Comparison of ENCODE assay signal across 8 cellular contexts in the genomic region with DNA sequence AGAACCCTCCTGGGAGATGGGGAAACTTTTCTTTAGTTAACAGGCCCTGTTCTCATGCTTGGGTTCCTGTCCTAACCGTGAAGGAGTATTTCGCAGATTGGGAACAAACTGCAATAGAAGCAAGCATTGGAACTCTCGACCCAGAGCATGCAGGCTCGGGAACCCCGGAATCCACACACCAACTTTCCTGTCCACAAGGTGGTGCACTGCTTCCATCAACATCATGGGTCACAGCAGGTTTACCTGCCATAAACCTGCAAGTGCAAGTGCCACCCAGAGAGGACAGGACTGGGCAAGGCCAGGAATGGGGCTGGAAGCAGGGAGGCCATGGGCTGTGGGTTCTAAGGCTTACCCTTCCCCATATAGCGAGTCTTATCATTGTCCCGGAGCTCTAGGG. TPM values are rescaled to one million over a fixed set of nuclear protein-coding genes. Genes with fewer than 3 reads are reported as not detected.
DNase-seq lines count a peak whose midpoint lies in the region; ATAC-seq and TF ChIP-seq lines count a peak whose summit lies in the region.

No MANE protein-coding gene starts in this region.

- H3K9me3 Mint-ChIP-seq in activated B cell treated with CpG ODN at 0.5 μM for 24 hours = no peaks in the 10 kb centered on the region
- H3K9me3 Mint-ChIP-seq in glutamatergic neuron (ENCODE audit: unreplicated experiment) = no peaks in the 10 kb centered on the region

- H3K4me1 Mint-ChIP-seq in activated B cell treated with CpG ODN at 0.5 μM for 24 hours (peaks cover 57% of the 10 kb centered on the region), glutamatergic neuron (ENCODE audit: low read depth, unreplicated experiment) (peaks cover 12% of the 10 kb centered on the region)

- peaks cover 51% of the 10 kb centered on the region for H3K4me1 ChIP-seq in left ventricle myocardium inferior
- H3K4me1 ChIP-seq in upper lobe of right lung = peaks cover 58% of the 10 kb centered on the region
- peaks cover 53% of the 10 kb centered on the region for H3K4me1 ChIP-seq in vagina

- POLR2A ChIA-PET in activated B cell treated with CpG ODN at 0.5 μM for 24 hours (lab: Charles Lee) = no interaction called here

- H3K36me3 Mint-ChIP-seq in activated B cell treated with CpG ODN at 0.5 μM for 24 hours (ENCODE audit: low read depth) = peaks cover 93% of the 10 kb centered on the region
- H3K36me3 Mint-ChIP-seq in glutamatergic neuron (ENCODE audit: unreplicated experiment) = peaks cover 4% of the 10 kb centered on the region

- peak overlapping the region; percentile 61 for H3K27ac Mint-ChIP-seq in activated B cell treated with CpG ODN at 0.5 μM for 24 hours
- H3K27ac Mint-ChIP-seq in glutamatergic neuron (ENCODE audit: unreplicated experiment) = no peak overlapping the region

- H3K27ac ChIP-seq in left ventricle myocardium inferior (replicated peaks) (no peak overlapping the region), upper lobe of right lung (peak overlapping the region; percentile 11), vagina (no peak overlapping the region)

- no peak for DNase-seq in left ventricle myocardium inferior
- no peak for DNase-seq in left ventricle myocardium superior
- no peak for DNase-seq in activated B cell treated with CpG ODN at 0.5 μM for 24 hours
- DNase-seq in glutamatergic neuron = no peak
- DNase-seq in upper lobe of right lung = no peak
- DNase-seq in NCI-H748 treated with DMSO at 0.1 percent for 48 hours (lab: John Stamatoyannopoulos, UW) = no peak
- DNase-seq in AG08396 (ENCODE audit: low spot score) = no peak
- DNase-seq in vagina (ENCODE audit: extremely low spot score in 2 of 2) = no peak

- peak overlapping the region; percentile 16 for H3K4me3 Mint-ChIP-seq in activated B cell treated with CpG ODN at 0.5 μM for 24 hours
- no peak overlapping the region for H3K4me3 Mint-ChIP-seq in glutamatergic neuron (ENCODE audit: unreplicated experiment)

- no peak for TF ChIP-seq POLR2A in vagina (IDR thresholded peaks at IDR 0.05)

- H3K27me3 ChIP-seq in left ventricle myocardium inferior (ENCODE audit: low read depth) (no peaks in the 10 kb centered on the region), upper lobe of right lung (no peaks in the 10 kb centered on the region), vagina (no peaks in the 10 kb centered on the region)

- no peak overlapping the region for H3K4me3 ChIP-seq in left ventricle myocardium inferior
- H3K4me3 ChIP-seq in upper lobe of right lung = no peak overlapping the region
- no peak overlapping the region for H3K4me3 ChIP-seq in vagina

- H3K36me3 ChIP-seq in left ventricle myocardium inferior = peaks cover 84% of the 10 kb centered on the region
- peaks cover 96% of the 10 kb centered on the region for H3K36me3 ChIP-seq in upper lobe of right lung
- H3K36me3 ChIP-seq in vagina = peaks cover 4 to 68% of the 10 kb centered on the region in 2 donors

- ATAC-seq in left ventricle myocardium superior (no peak), activated B cell treated with CpG ODN at 0.5 μM for 24 hours (ENCODE audit: low read depth) (no peak), upper lobe of right lung (peak; percentile 37)

- intact Hi-C loops in left ventricle myocardium inferior (cut with micrococcal nuclease) (no loop called here), left ventricle myocardium superior (cut with micrococcal nuclease) (no loop called here), activated B cell treated with CpG ODN at 0.5 μM for 24 hours (cut with micrococcal nuclease) (loop anchor here (10.0 kb wide), 1 partner anchor 1087 kb away; a partner anchor contains a TSS), upper lobe of right lung (cut with DNase I) (no loop called here), vagina (cut with DNase I) (no loop called here)

- H3K9me3 ChIP-seq in left ventricle myocardium inferior (replicated peaks) (no peaks in the 10 kb centered on the region), upper lobe of right lung (no peaks in the 10 kb centered on the region), vagina (no peaks in the 10 kb centered on the region)

- TF ChIP-seq CTCF in left ventricle myocardium inferior (IDR thresholded peaks at IDR 0.05; ENCODE audit: borderline replicate concordance) (peak; percentile 31), activated B cell treated with CpG ODN at 0.5 μM for 24 hours (IDR thresholded peaks at IDR 0.05) (no peak), glutamatergic neuron (IDR thresholded peaks at IDR 0.05; ENCODE audit: partially characterized antibody, unreplicated experiment) (peak; percentile 16), upper lobe of right lung (IDR thresholded peaks at IDR 0.05) (peak; percentile 20), vagina (IDR thresholded peaks at IDR 0.05) (no peak)

- CTCF ChIA-PET in activated B cell treated with CpG ODN at 0.5 μM for 24 hours (lab: Charles Lee) = interaction anchor here (1.2 to 1.9 kb wide), 3 partner anchors 8 to 116 kb away, joined by 3 to 4 read pairs (median 3); no protein-coding TSS in a partner anchor

- H3K27me3 Mint-ChIP-seq in activated B cell treated with CpG ODN at 0.5 μM for 24 hours (no peaks in the 10 kb centered on the region), glutamatergic neuron (ENCODE audit: unreplicated experiment) (peaks cover 4% of the 10 kb centered on the region)

RNA-seq across cellular contexts. Expression of a gene that starts 6.9 kb away (rescaled TPM):
- total RNA-seq in left ventricle myocardium inferior = 124 TPM
- 126 TPM for total RNA-seq in left ventricle myocardium superior
- total RNA-seq in activated B cell treated with CpG ODN at 0.5 μM for 24 hours = 837 and 886 TPM in 2 replicates
- total RNA-seq in glutamatergic neuron (ENCODE audit: unreplicated experiment) = 357 TPM
- 640 TPM for total RNA-seq in upper lobe of right lung
- 558 TPM for total RNA-seq in vagina

RNA-seq across cellular contexts. Expression of a gene that starts 54.1 kb away (rescaled TPM):
- total RNA-seq in left ventricle myocardium inferior = 141 TPM
- total RNA-seq in left ventricle myocardium superior = 115 TPM
- total RNA-seq in activated B cell treated with CpG ODN at 0.5 μM for 24 hours = 90.5 and 98.8 TPM in 2 replicates
- 252 TPM for total RNA-seq in glutamatergic neuron (ENCODE audit: unreplicated experiment)
- 99.6 TPM for total RNA-seq in upper lobe of right lung
- 80.3 TPM for total RNA-seq in vagina

Comparison
In these comparisons a context has a peak if more than half of its experiments do, and no peak if none do; other contexts are left out.
1. CTCF ChIP-seq: peak in left ventricle myocardium inferior (single experiment), glutamatergic neuron (single experiment) and upper lobe of right lung (single experiment); none in activated B cell treated with CpG ODN at 0.5 μM for 24 hours (single experiment) and vagina (0 of 3).